In the genomic region with DNA sequence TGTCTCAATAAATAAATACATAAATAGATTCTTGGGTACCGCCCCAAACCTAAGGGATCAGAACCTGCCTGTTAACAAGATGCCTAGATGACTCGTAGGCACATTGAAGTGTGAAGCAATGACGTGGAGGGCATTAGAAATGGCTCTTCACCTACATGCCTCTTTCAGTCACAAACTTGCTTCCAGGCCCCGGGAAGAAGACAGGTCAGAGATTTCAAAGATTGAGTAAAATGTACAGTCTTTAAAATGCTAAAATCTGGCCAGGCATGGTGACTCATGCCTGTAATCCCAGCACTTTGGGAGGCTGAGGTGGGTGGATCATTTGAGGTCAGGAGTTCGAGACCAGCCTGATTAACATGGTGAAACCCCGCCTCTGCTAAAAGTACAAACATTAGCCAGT, we compare ENCODE assay signal across 20 cellular contexts.
DNase-seq lines count a peak whose midpoint lies in the region; TF ChIP-seq lines count a peak whose summit lies in the region.
"Had no signal": no experiment of that assay in that cellular context is flagged by ENCODE, and none has a peak within 500 bp of the region (broad histone marks: within the 10 kb centered on the region; RNA-seq: fewer than 3 reads in every experiment).

No MANE protein-coding gene starts in this region.

- DNase-seq in EH (ENCODE audit: low read depth): peak; percentile 45
- peak; percentile 82 for DNase-seq in M059J (ENCODE audit: low read depth)
- peak; percentile 32 for DNase-seq in astrocyte of the hippocampus (ENCODE audit: low read depth, low spot score)
- DNase-seq in iris pigment epithelial cell (ENCODE audit: low read depth): peak; percentile 65
- no peak for DNase-seq in germinal center (ENCODE audit: low spot score)
- no peak for DNase-seq in ovary
- DNase-seq in chondrocyte (ENCODE audit: low spot score): no peak
- DNase-seq in NCI-H1436 (lab: John Stamatoyannopoulos, UW): no peak
- DNase-seq: activated CD4-positive, alpha-beta T cell treated with anti-CD3 and anti-CD28 coated beads, Interleukin-2, amount 10 ng/mL, durations not matched to agents 7 days and 5 days; central memory CD4-positive, alpha-beta T cell; DMS79 treated with DMSO at 0.1 percent for 48 hours; effector memory CD4-positive, alpha-beta T cell; Karpas-422; NCI-H1930; SIG-M5; T-helper 2 cell; tibial artery had no signal

- H3K4me1 Mint-ChIP-seq in chondrocyte (ENCODE audit: low read depth): peaks cover under 1% of the 10 kb centered on the region

- H3K27ac ChIP-seq in ovary: no peak overlapping the region
- H3K27ac ChIP-seq: BLaER1, tibial artery had no signal

- no peaks in the 10 kb centered on the region for H3K27me3 ChIP-seq in ovary
- H3K27me3 ChIP-seq: BLaER1 had no signal

- intact Hi-C loops in ovary (cut with DNase I): no loop called here

- no peaks in the 10 kb centered on the region for H3K9me3 Mint-ChIP-seq in chondrocyte (ENCODE audit: low read depth)
- H3K9me3 Mint-ChIP-seq: stimulated activated memory B cell treated with anti-CD40 and anti-IgM and Interleukin-4, amounts not matched to agents 10 μg/mL and 1 μg/mL and 100 μg/mL, for 72 hours had no signal

- H3K27me3 Mint-ChIP-seq in chondrocyte (ENCODE audit: low read depth): no peaks in the 10 kb centered on the region
- H3K27me3 Mint-ChIP-seq: activated CD4-positive, alpha-beta T cell treated with anti-CD3 and anti-CD28 coated beads, Interleukin-2, amount 10 ng/mL, durations not matched to agents 7 days and 5 days; activated naive CD8-positive, alpha-beta T cell; stimulated activated memory B cell treated with anti-CD40 and anti-IgM and Interleukin-4, amounts not matched to agents 10 μg/mL and 1 μg/mL and 100 μg/mL, for 72 hours had no signal

- no peak overlapping the region for H3K4me3 ChIP-seq in ovary
- H3K4me3 ChIP-seq: BLaER1, tibial artery had no signal

- no peak overlapping the region for H3K27ac Mint-ChIP-seq in chondrocyte (ENCODE audit: unreplicated experiment)
- H3K27ac Mint-ChIP-seq: activated CD4-positive, alpha-beta T cell treated with anti-CD3 and anti-CD28 coated beads, Interleukin-2, amount 10 ng/mL, durations not matched to agents 7 days and 5 days; activated naive CD8-positive, alpha-beta T cell; stimulated activated memory B cell treated with anti-CD40 and anti-IgM and Interleukin-4, amounts not matched to agents 10 μg/mL and 1 μg/mL and 100 μg/mL, for 72 hours had no signal

- no peaks in the 10 kb centered on the region for H3K36me3 ChIP-seq in ovary
- H3K36me3 ChIP-seq: BLaER1, tibial artery had no signal

- no peaks in the 10 kb centered on the region for H3K9me3 ChIP-seq in ovary
- H3K9me3 ChIP-seq: BLaER1, tibial artery had no signal

- H3K4me1 ChIP-seq in ovary (ENCODE audit: insufficient read depth): no peaks in the 10 kb centered on the region
- H3K4me1 ChIP-seq: tibial artery had no signal

- no peak for TF ChIP-seq EP300 in ovary (IDR thresholded peaks at IDR 0.05)

- no peak overlapping the region for H3K4me3 Mint-ChIP-seq in chondrocyte (ENCODE audit: unreplicated experiment)
- H3K4me3 Mint-ChIP-seq: activated CD4-positive, alpha-beta T cell treated with anti-CD3 and anti-CD28 coated beads, Interleukin-2, amount 10 ng/mL, durations not matched to agents 7 days and 5 days; activated naive CD8-positive, alpha-beta T cell; stimulated activated memory B cell treated with anti-CD40 and anti-IgM and Interleukin-4, amounts not matched to agents 10 μg/mL and 1 μg/mL and 100 μg/mL, for 72 hours had no signal

- 94 to 95% (median 95%) methylated on average over 6 of the region's 6 CpGs for WGBS in ovary, 3 donors

- TF ChIP-seq CTCF in ovary (IDR thresholded peaks at IDR 0.05): no peak
- no peak for TF ChIP-seq CTCF in chondrocyte (IDR thresholded peaks at IDR 0.05)

- TF ChIP-seq POLR2A in ovary (IDR thresholded peaks at IDR 0.05): no peak

- no peaks in the 10 kb centered on the region for H3K36me3 Mint-ChIP-seq in chondrocyte (ENCODE audit: low read depth)
- H3K36me3 Mint-ChIP-seq: activated naive CD8-positive, alpha-beta T cell; stimulated activated memory B cell treated with anti-CD40 and anti-IgM and Interleukin-4, amounts not matched to agents 10 μg/mL and 1 μg/mL and 100 μg/mL, for 72 hours had no signal

Comparison
In these comparisons a context has a peak if more than half of its experiments do, and no peak if none do; other contexts are left out.
1. DNase-seq: peak in EH (single experiment), M059J (single experiment), astrocyte of the hippocampus (single experiment) and iris pigment epithelial cell (single experiment); none in germinal center (single experiment), ovary (0 of 5), chondrocyte (single experiment) and NCI-H1436 (single experiment).